Comparison of ENCODE assay signal across 14 cellular contexts in genomic region chr9:113600871-113601545, GRCh38.
DNase-seq lines count a peak whose midpoint lies in the region; ATAC-seq and TF ChIP-seq lines count a peak whose summit lies in the region.
"Had no signal": no experiment of that assay in that cellular context is flagged by ENCODE, and none has a peak within 500 bp of the region (broad histone marks: within the 10 kb centered on the region; RNA-seq: fewer than 3 reads in every experiment).

No MANE protein-coding gene starts in this region.

- 92% methylated on average over 5 of the region's 5 CpGs for WGBS in liver
- 83 to 89% methylated on average over 3 to 4 of the region's 5 CpGs for WGBS in gastroesophageal sphincter (ENCODE audit: low coverage in 1 of 2), 2 donors

- peak overlapping the region; percentile 82 to 86 for H3K27ac ChIP-seq in liver (ENCODE audit: low read depth in 1 of 2, low read length in 2 of 2)
- peak overlapping the region; percentile 30 for H3K27ac ChIP-seq in upper lobe of right lung
- peak overlapping the region in 2 of 4 donors; percentile 20 to 59 for H3K27ac ChIP-seq in gastroesophageal sphincter
- H3K27ac ChIP-seq: parathyroid adenoma had no signal

- H3K36me3 Mint-ChIP-seq in activated T-helper 1 cell treated with anti-CD3 and anti-CD28 coated beads, Interleukin-12 subunit alpha, Interleukin-12 subunit beta, Interleukin-2, Interleukin-4 antibody, amounts not matched to agents 30 ng/mL and 10 ng/mL and 1 ng/mL, durations not matched to agents 14 hours and 24 hours and 36 hours (ENCODE audit: low read depth), result peaks cover 14% of the 10 kb centered on the region

- no peaks in the 10 kb centered on the region for H3K27me3 Mint-ChIP-seq in activated T-helper 1 cell treated with anti-CD3 and anti-CD28 coated beads, Interleukin-12 subunit alpha, Interleukin-12 subunit beta, Interleukin-2, Interleukin-4 antibody, amounts not matched to agents 30 ng/mL and 10 ng/mL and 1 ng/mL, durations not matched to agents 14 hours and 24 hours and 36 hours (ENCODE audit: insufficient read depth)

- H3K27me3 ChIP-seq in liver (ENCODE audit: control insufficient read depth in 4 of 4, insufficient read depth in 4 of 4, low read length in 3 of 4) (no peaks in the 10 kb centered on the region), upper lobe of right lung (no peaks in the 10 kb centered on the region), gastroesophageal sphincter (no peaks in the 10 kb centered on the region)
- H3K27me3 ChIP-seq: uterus had no signal

- TF ChIP-seq EP300 in gastroesophageal sphincter (IDR thresholded peaks at IDR 0.05), result no peak

- H3K4me1 Mint-ChIP-seq in activated T-helper 1 cell treated with anti-CD3 and anti-CD28 coated beads, Interleukin-12 subunit alpha, Interleukin-12 subunit beta, Interleukin-2, Interleukin-4 antibody, amounts not matched to agents 30 ng/mL and 10 ng/mL and 1 ng/mL, durations not matched to agents 14 hours and 24 hours and 36 hours (ENCODE audit: low read depth), result peaks cover 5% of the 10 kb centered on the region

- H3K4me1 ChIP-seq in liver (ENCODE audit: control insufficient read depth in 4 of 4, insufficient read depth in 4 of 4, low read length in 3 of 4), result peaks cover 12 to 74% (median 61%) of the 10 kb centered on the region in 4 donors
- H3K4me1 ChIP-seq in upper lobe of right lung, result peaks cover 59% of the 10 kb centered on the region
- peaks cover 0 to 72% (median 23%) of the 10 kb centered on the region in 3 donors for H3K4me1 ChIP-seq in gastroesophageal sphincter
- H3K4me1 ChIP-seq: parathyroid adenoma had no signal

- H3K9me3 ChIP-seq in liver (ENCODE audit: control insufficient read depth in 4 of 4, low read length in 3 of 4) (no peaks in the 10 kb centered on the region), upper lobe of right lung (no peaks in the 10 kb centered on the region), gastroesophageal sphincter (no peaks in the 10 kb centered on the region)
- H3K9me3 ChIP-seq: uterus had no signal

- intact Hi-C loops in left ventricle myocardium superior (cut with micrococcal nuclease) (no loop called here), Right ventricle myocardium inferior (cut with DNase I) (no loop called here), upper lobe of right lung (cut with DNase I) (no loop called here)
- intact Hi-C loops in activated T-helper 1 cell treated with anti-CD3 and anti-CD28 coated beads, Interleukin-12 subunit alpha, Interleukin-12 subunit beta, Interleukin-2, Interleukin-4 antibody, amounts not matched to agents 30 ng/mL and 10 ng/mL and 1 ng/mL, durations not matched to agents 14 hours and 24 hours and 36 hours (cut with micrococcal nuclease), result no loop called here

- no peak for TF ChIP-seq RAD21 in liver (IDR thresholded peaks at IDR 0.05)

- DNase-seq in left ventricle myocardium superior (peak; percentile 23), Right ventricle myocardium inferior (ENCODE audit: missing footprints) (no peak), upper lobe of right lung (no peak), T-helper 1 cell (no peak)
- DNase-seq in activated T-helper 1 cell treated with anti-CD3 and anti-CD28 coated beads, Interleukin-12 subunit alpha, Interleukin-12 subunit beta, Interleukin-2, Interleukin-4 antibody, amounts not matched to agents 30 ng/mL and 10 ng/mL and 1 ng/mL, durations not matched to agents 14 hours and 24 hours and 36 hours (ENCODE audit: low spot score), result no peak
- DNase-seq in activated naive CD4-positive, alpha-beta T cell treated with Interleukin-2 at 50 U/mL for 16 hours, result no peak
- DNase-seq: cerebellar nuclear complex, NCI-H1092 treated with DMSO at 0.1 percent for 48 hours, NCI-H526, uterus had no signal

- ATAC-seq in left ventricle myocardium superior, result no peak
- no peak for ATAC-seq in Right ventricle myocardium inferior
- ATAC-seq in upper lobe of right lung, result no peak
- ATAC-seq in gastroesophageal sphincter, result no peak

- H3K9ac ChIP-seq in liver (ENCODE audit: low read depth in 1 of 2, low read length in 2 of 2), result no peak overlapping the region
- H3K9ac ChIP-seq: parathyroid adenoma had no signal

- TF ChIP-seq CTCF in liver (IDR thresholded peaks at IDR 0.05; ENCODE audit: low read depth, low read length, missing input control) (no peak), upper lobe of right lung (IDR thresholded peaks at IDR 0.05) (no peak), gastroesophageal sphincter (IDR thresholded peaks at IDR 0.05) (no peak)

- peak overlapping the region; percentile 23 for H3K27ac Mint-ChIP-seq in activated T-helper 1 cell treated with anti-CD3 and anti-CD28 coated beads, Interleukin-12 subunit alpha, Interleukin-12 subunit beta, Interleukin-2, Interleukin-4 antibody, amounts not matched to agents 30 ng/mL and 10 ng/mL and 1 ng/mL, durations not matched to agents 14 hours and 24 hours and 36 hours

- H3K4me3 ChIP-seq in liver (ENCODE audit: low read depth in 1 of 3, low read length in 3 of 3) (no peak overlapping the region), upper lobe of right lung (no peak overlapping the region), gastroesophageal sphincter (no peak overlapping the region)
- H3K4me3 ChIP-seq: lung, uterus had no signal

- no peak overlapping the region for H3K4me3 Mint-ChIP-seq in activated T-helper 1 cell treated with anti-CD3 and anti-CD28 coated beads, Interleukin-12 subunit alpha, Interleukin-12 subunit beta, Interleukin-2, Interleukin-4 antibody, amounts not matched to agents 30 ng/mL and 10 ng/mL and 1 ng/mL, durations not matched to agents 14 hours and 24 hours and 36 hours

- no peaks in the 10 kb centered on the region for H3K9me3 Mint-ChIP-seq in activated T-helper 1 cell treated with anti-CD3 and anti-CD28 coated beads, Interleukin-12 subunit alpha, Interleukin-12 subunit beta, Interleukin-2, Interleukin-4 antibody, amounts not matched to agents 30 ng/mL and 10 ng/mL and 1 ng/mL, durations not matched to agents 14 hours and 24 hours and 36 hours

- H3K36me3 ChIP-seq in liver (ENCODE audit: control insufficient read depth in 4 of 4, insufficient read depth in 3 of 4, low read depth in 1 of 4, low read length in 3 of 4) (peaks cover 7 to 18% (median 14%) of the 10 kb centered on the region in 4 donors), upper lobe of right lung (peaks cover 24% of the 10 kb centered on the region), gastroesophageal sphincter (peaks cover 0 to 29% of the 10 kb centered on the region in 2 donors)
- H3K36me3 ChIP-seq: uterus had no signal

- TF ChIP-seq POLR2A in gastroesophageal sphincter (IDR thresholded peaks at IDR 0.05), result no peak

TF ChIP-seq in liver, 16 proteins besides CTCF, POLR2A, EP300 and RAD21 (continues in another document):
- TF ChIP-seq YY1 (IDR thresholded peaks at IDR 0.05) (no peak), HNF4A (conservative IDR thresholded peaks at IDR 0.05) (no peak), FOXA1 (IDR thresholded peaks at IDR 0.05) (no peak), RXRA (IDR thresholded peaks at IDR 0.05) (no peak), HNF4G (IDR thresholded peaks at IDR 0.05) (no peak), GABPA (IDR thresholded peaks at IDR 0.05 in 1 of 2, conservative IDR thresholded peaks at IDR 0.05 in 1 of 2) (no peak), TAF1 (conservative IDR thresholded peaks at IDR 0.05) (no peak), NR2F2 (IDR thresholded peaks at IDR 0.05) (no peak), EGR1 (IDR thresholded peaks at IDR 0.05; ENCODE audit: low read depth in 2 of 2) (no peak)
- TF ChIP-seq, protein P1, sequence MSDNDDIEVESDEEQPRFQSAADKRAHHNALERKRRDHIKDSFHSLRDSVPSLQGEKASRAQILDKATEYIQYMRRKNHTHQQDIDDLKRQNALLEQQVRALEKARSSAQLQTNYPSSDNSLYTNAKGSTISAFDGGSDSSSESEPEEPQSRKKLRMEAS (IDR thresholded peaks at IDR 0.05), result no peak
- TF ChIP-seq, protein P2, sequence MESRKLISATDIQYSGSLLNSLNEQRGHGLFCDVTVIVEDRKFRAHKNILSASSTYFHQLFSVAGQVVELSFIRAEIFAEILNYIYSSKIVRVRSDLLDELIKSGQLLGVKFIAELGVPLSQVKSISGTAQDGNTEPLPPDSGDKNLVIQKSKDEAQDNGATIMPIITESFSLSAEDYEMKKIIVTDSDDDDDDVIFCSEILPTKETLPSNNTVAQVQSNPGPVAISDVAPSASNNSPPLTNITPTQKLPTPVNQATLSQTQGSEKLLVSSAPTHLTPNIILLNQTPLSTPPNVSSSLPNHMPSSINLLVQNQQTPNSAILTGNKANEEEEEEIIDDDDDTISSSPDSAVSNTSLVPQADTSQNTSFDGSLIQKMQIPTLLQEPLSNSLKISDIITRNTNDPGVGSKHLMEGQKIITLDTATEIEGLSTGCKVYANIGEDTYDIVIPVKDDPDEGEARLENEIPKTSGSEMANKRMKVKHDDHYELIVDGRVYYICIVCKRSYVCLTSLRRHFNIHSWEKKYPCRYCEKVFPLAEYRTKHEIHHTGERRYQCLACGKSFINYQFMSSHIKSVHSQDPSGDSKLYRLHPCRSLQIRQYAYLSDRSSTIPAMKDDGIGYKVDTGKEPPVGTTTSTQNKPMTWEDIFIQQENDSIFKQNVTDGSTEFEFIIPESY (IDR thresholded peaks at IDR 0.05), result no peak
- TF ChIP-seq, protein P3, sequence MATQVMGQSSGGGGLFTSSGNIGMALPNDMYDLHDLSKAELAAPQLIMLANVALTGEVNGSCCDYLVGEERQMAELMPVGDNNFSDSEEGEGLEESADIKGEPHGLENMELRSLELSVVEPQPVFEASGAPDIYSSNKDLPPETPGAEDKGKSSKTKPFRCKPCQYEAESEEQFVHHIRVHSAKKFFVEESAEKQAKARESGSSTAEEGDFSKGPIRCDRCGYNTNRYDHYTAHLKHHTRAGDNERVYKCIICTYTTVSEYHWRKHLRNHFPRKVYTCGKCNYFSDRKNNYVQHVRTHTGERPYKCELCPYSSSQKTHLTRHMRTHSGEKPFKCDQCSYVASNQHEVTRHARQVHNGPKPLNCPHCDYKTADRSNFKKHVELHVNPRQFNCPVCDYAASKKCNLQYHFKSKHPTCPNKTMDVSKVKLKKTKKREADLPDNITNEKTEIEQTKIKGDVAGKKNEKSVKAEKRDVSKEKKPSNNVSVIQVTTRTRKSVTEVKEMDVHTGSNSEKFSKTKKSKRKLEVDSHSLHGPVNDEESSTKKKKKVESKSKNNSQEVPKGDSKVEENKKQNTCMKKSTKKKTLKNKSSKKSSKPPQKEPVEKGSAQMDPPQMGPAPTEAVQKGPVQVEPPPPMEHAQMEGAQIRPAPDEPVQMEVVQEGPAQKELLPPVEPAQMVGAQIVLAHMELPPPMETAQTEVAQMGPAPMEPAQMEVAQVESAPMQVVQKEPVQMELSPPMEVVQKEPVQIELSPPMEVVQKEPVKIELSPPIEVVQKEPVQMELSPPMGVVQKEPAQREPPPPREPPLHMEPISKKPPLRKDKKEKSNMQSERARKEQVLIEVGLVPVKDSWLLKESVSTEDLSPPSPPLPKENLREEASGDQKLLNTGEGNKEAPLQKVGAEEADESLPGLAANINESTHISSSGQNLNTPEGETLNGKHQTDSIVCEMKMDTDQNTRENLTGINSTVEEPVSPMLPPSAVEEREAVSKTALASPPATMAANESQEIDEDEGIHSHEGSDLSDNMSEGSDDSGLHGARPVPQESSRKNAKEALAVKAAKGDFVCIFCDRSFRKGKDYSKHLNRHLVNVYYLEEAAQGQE (IDR thresholded peaks at IDR 0.05), result no peak
